ENCODE assay signal across 22 cellular contexts in the genomic region with DNA sequence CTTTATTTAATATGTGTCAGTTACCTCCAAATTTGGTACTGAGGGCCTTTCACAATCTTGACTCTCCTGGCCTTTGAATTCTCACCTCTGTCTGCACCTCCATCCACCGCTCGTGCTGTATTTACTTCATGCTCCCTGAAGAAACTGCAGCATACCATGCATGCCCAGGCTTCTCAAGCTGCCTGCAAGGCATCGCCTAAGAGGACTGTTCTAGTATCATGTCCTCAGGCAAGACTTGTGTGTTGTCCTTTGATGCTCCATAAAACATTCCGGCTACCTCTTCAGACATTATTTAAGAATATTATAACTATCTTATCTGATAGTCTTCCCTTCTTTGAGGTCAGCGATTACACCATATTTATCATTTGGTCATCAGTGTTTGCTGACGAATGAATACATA.
"Had no signal": no experiment of that assay in that cellular context is flagged by ENCODE, and none has a peak within 500 bp of the region (broad histone marks: within the 10 kb centered on the region; RNA-seq: fewer than 3 reads in every experiment).

No MANE protein-coding gene starts in this region.

- H3K9ac ChIP-seq: SK-N-SH had no signal

- H3K36me3 ChIP-seq: MG63 had no signal

- ATAC-seq: HepG2 had no signal

- H3K4me2 ChIP-seq: SK-N-SH had no signal

- H3K4me3 ChIP-seq: MG63 had no signal

- H3K9me3 ChIP-seq: SK-N-SH had no signal

- H3K9me2 ChIP-seq: SK-N-SH had no signal

- H3K27me3 ChIP-seq: MG63 had no signal

- DNase-seq: IMR-90, Karpas-422, KG1, MG63, NCI-H1092, NCI-H1105 treated with DMSO at 0.1 percent for 48 hours, NCI-H1417 treated with DMSO at 0.1 percent for 48 hours, NCI-H146, NCI-H1694 treated with DMSO at 0.1 percent for 48 hours, NCI-H1930, NCI-H2081, NCI-H2107, NCI-H2227 treated with DMSO at 0.1 percent for 48 hours, NCI-H524, NCI-H526 treated with DMSO at 0.1 percent for 48 hours, NCI-H774, Right ventricle myocardium superior, RPMI8226, SIG-M5, SK-N-SH, SW 1271 had no signal
